ENCODE assay signal across 10 cellular contexts in genomic region chr22:46026907-46027218, GRCh38. TPM values are rescaled to one million over a fixed set of nuclear protein-coding genes. Genes with fewer than 3 reads are reported as not detected.
DNase-seq lines count a peak whose midpoint lies in the region; ATAC-seq and TF ChIP-seq lines count a peak whose summit lies in the region.
"Had no signal": no experiment of that assay in that cellular context is flagged by ENCODE, and none has a peak within 500 bp of the region (broad histone marks: within the 10 kb centered on the region; RNA-seq: fewer than 3 reads in every experiment).

No MANE protein-coding gene starts in this region.

- H3K4me3 ChIP-seq in right cardiac atrium (ENCODE audit: low read length) (peak overlapping the region; percentile 42), prostate gland (peak overlapping the region; percentile 38 to 40)

- H3K36me3 Mint-ChIP-seq in Calu3 (ENCODE audit: insufficient read depth, unreplicated experiment) = peaks cover 6% of the 10 kb centered on the region
- H3K36me3 Mint-ChIP-seq in activated naive CD8-positive, alpha-beta T cell treated with anti-CD3 and anti-CD28 coated beads, Interleukin-2, amount 10 ng/mL, durations not matched to agents 7 days and 5 days = no peaks in the 10 kb centered on the region

- BruUV-seq in Calu3 (replicated peaks; lab: Mats Ljungman, UMichigan) = no TSS peak

- H3K4me1 ChIP-seq in right cardiac atrium (ENCODE audit: control insufficient read depth, insufficient read depth, low read length) (peaks cover 1% of the 10 kb centered on the region), prostate gland (replicated peaks) (no peaks in the 10 kb centered on the region)

- H3K27me3 ChIP-seq in right cardiac atrium (ENCODE audit: control insufficient read depth, insufficient read depth) (no peaks in the 10 kb centered on the region), prostate gland (replicated peaks; ENCODE audit: insufficient read depth) (no peaks in the 10 kb centered on the region)

- in situ Hi-C loops in KBM-7 (cut with MboI; ENCODE audit: low pct_unique_long_range_greater_than_20kb, low sequenced_read_pairs) = no loop called here

- H3K9me3 ChIP-seq in right cardiac atrium (ENCODE audit: control insufficient read depth, low read length) (no peaks in the 10 kb centered on the region), prostate gland (no peaks in the 10 kb centered on the region)

- ATAC-seq in activated naive CD8-positive, alpha-beta T cell treated with anti-CD3 and anti-CD28 coated beads, Interleukin-2, amount 10 ng/mL, durations not matched to agents 7 days and 5 days (ENCODE audit: low read depth) = no peak
- ATAC-seq in right cardiac atrium = peak; percentile 1 to 3
- no peak for ATAC-seq in GM18870 (IDR thresholded peaks at IDR 0.05; ENCODE audit: unreplicated experiment)
- no peak for ATAC-seq in stimulated activated naive CD8-positive, alpha-beta T cell treated with anti-CD3 and anti-CD28 coated beads, Interleukin-15, Interleukin-2, amounts not matched to agents 100 U/mL and 50 U/mL, for 24 hours
- ATAC-seq: activated CD8-positive, alpha-beta T cell treated with anti-CD3 and anti-CD28 coated beads for 36 hours had no signal

- no peak for TF ChIP-seq POLR2A in prostate gland (IDR thresholded peaks at IDR 0.05)

- peaks cover 12% of the 10 kb centered on the region for H3K4me1 Mint-ChIP-seq in Calu3 (ENCODE audit: low read depth, unreplicated experiment)
- H3K4me1 Mint-ChIP-seq in activated naive CD8-positive, alpha-beta T cell treated with anti-CD3 and anti-CD28 coated beads, Interleukin-2, amount 10 ng/mL, durations not matched to agents 7 days and 5 days = peaks cover 8% of the 10 kb centered on the region

- H3K27ac Mint-ChIP-seq in Calu3 (ENCODE audit: unreplicated experiment) = peak overlapping the region; percentile 12
- H3K27ac Mint-ChIP-seq in activated naive CD8-positive, alpha-beta T cell treated with anti-CD3 and anti-CD28 coated beads, Interleukin-2, amount 10 ng/mL, durations not matched to agents 7 days and 5 days = no peak overlapping the region
- H3K27ac Mint-ChIP-seq: activated CD8-positive, alpha-beta T cell treated with anti-CD3 and anti-CD28 coated beads for 36 hours had no signal

- intact Hi-C loops in Calu3 (cut with micrococcal nuclease; ENCODE audit: unreplicated experiment) (no loop called here), right cardiac atrium (cut with DNase I) (no loop called here), prostate gland (cut with DNase I) (no loop called here)

- 57% methylated on average over 3 of the region's 3 CpGs for WGBS in right cardiac atrium
- whole genome bisulfite sequencing in prostate gland = 55% methylated on average over 3 of the region's 3 CpGs

- H3K9me3 Mint-ChIP-seq in Calu3 (ENCODE audit: low read depth, unreplicated experiment) = no peaks in the 10 kb centered on the region
- H3K9me3 Mint-ChIP-seq in activated naive CD8-positive, alpha-beta T cell treated with anti-CD3 and anti-CD28 coated beads, Interleukin-2, amount 10 ng/mL, durations not matched to agents 7 days and 5 days = no peaks in the 10 kb centered on the region
- H3K9me3 Mint-ChIP-seq: activated CD8-positive, alpha-beta T cell treated with anti-CD3 and anti-CD28 coated beads for 36 hours had no signal

- H3K27ac ChIP-seq in right cardiac atrium (ENCODE audit: low read length) = no peak overlapping the region
- H3K27ac ChIP-seq in prostate gland = peak overlapping the region in 1 of 2 donors; percentile 10

- TF ChIP-seq CTCF in Calu3 (IDR thresholded peaks at IDR 0.05; ENCODE audit: unreplicated experiment) = no peak
- no peak for TF ChIP-seq CTCF in prostate gland (IDR thresholded peaks at IDR 0.05)

- peak overlapping the region; percentile 63 for H3K4me3 Mint-ChIP-seq in Calu3 (ENCODE audit: low read depth, unreplicated experiment)
- H3K4me3 Mint-ChIP-seq in activated naive CD8-positive, alpha-beta T cell treated with anti-CD3 and anti-CD28 coated beads, Interleukin-2, amount 10 ng/mL, durations not matched to agents 7 days and 5 days = peak overlapping the region; percentile 40
- H3K4me3 Mint-ChIP-seq: activated CD8-positive, alpha-beta T cell treated with anti-CD3 and anti-CD28 coated beads for 36 hours had no signal

- DNase-seq in Calu3 = no peak
- no peak for DNase-seq in activated naive CD8-positive, alpha-beta T cell treated with anti-CD3 and anti-CD28 coated beads, Interleukin-2, amount 10 ng/mL, durations not matched to agents 7 days and 5 days
- no peak for DNase-seq in right cardiac atrium
- no peak for DNase-seq in prostate gland (ENCODE audit: low spot score)
- no peak for DNase-seq in stimulated activated naive CD8-positive, alpha-beta T cell treated with anti-CD3 and anti-CD28 coated beads, Interleukin-15, Interleukin-2, amounts not matched to agents 100 U/mL and 50 U/mL, for 24 hours
- no peak for DNase-seq in OCI-M1 (lab: John Stamatoyannopoulos, UW)
- no peak for DNase-seq in KBM-7
- DNase-seq: activated CD8-positive, alpha-beta T cell treated with anti-CD3 and anti-CD28 coated beads for 36 hours; NCI-H446 treated with DMSO at 0.1 percent for 48 hours had no signal

- POLR2A ChIA-PET in activated naive CD8-positive, alpha-beta T cell treated with anti-CD3 and anti-CD28 coated beads, Interleukin-2, amount 10 ng/mL, durations not matched to agents 7 days and 5 days (lab: Charles Lee) = interaction anchor here (1.3 kb wide), 1 partner anchor 13 kb away, joined by 4 read pairs; no protein-coding TSS in a partner anchor

- no peaks in the 10 kb centered on the region for H3K36me3 ChIP-seq in prostate gland

- CTCF ChIA-PET in Calu3 (lab: Charles Lee) = interaction anchor here (1.1 kb wide), 1 partner anchor 90 kb away, joined by 3 read pairs; no protein-coding TSS in a partner anchor

- H3K27me3 Mint-ChIP-seq in Calu3 (ENCODE audit: unreplicated experiment) = peaks cover 61% of the 10 kb centered on the region
- peaks cover 33% of the 10 kb centered on the region for H3K27me3 Mint-ChIP-seq in activated naive CD8-positive, alpha-beta T cell treated with anti-CD3 and anti-CD28 coated beads, Interleukin-2, amount 10 ng/mL, durations not matched to agents 7 days and 5 days

RNA-seq across cellular contexts. Expression of gene WNT7B, which starts 49.9 kb away (rescaled TPM):
- total RNA-seq in Calu3 (2022) = 97.0 and 100.0 TPM in 2 replicates
- not detected for total RNA-seq in activated naive CD8-positive, alpha-beta T cell treated with anti-CD3 and anti-CD28 coated beads, Interleukin-2, amount 10 ng/mL, durations not matched to agents 7 days and 5 days
- total RNA-seq in right cardiac atrium = not detected
- not detected for polyA plus RNA-seq in right cardiac atrium
- 1 to 10 TPM; 7.5 to 7.7 TPM for total RNA-seq in prostate gland
- total RNA-seq: activated CD8-positive, alpha-beta T cell treated with anti-CD3 and anti-CD28 coated beads for 36 hours had no signal

Comparison
In these comparisons a context has a peak if more than half of its experiments do, and no peak if none do; other contexts are left out.
1. ATAC-seq: peak in right cardiac atrium (2 of 2); none in activated naive CD8-positive, alpha-beta T cell treated with anti-CD3 and anti-CD28 coated beads, Interleukin-2, amount 10 ng/mL, durations not matched to agents 7 days and 5 days (single experiment), GM18870 (single experiment) and stimulated activated naive CD8-positive, alpha-beta T cell treated with anti-CD3 and anti-CD28 coated beads, Interleukin-15, Interleukin-2, amounts not matched to agents 100 U/mL and 50 U/mL, for 24 hours (single experiment).
2. RNA of gene WNT7B, which starts 49.9 kb away (total RNA-seq): 97.0 to 100.0 TPM in Calu3; 7.5 to 7.7 TPM in prostate gland, not detected in activated naive CD8-positive, alpha-beta T cell treated with anti-CD3 and anti-CD28 coated beads, Interleukin-2, amount 10 ng/mL, durations not matched to agents 7 days and 5 days and not detected in right cardiac atrium; every median in the first group is over 10 times any median in the second.